In genomic region chr3:10319251-10319650, GRCh38 we compare ENCODE assay signal across 9 cellular contexts. TPM values are rescaled to one million over a fixed set of nuclear protein-coding genes. Genes with fewer than 3 reads are reported as not detected.
DNase-seq lines count a peak whose midpoint lies in the region; ATAC-seq, FAIRE-seq and TF ChIP-seq lines count a peak whose summit lies in the region.
"Had no signal": no experiment of that assay in that cellular context is flagged by ENCODE, and none has a peak within 500 bp of the region (broad histone marks: within the 10 kb centered on the region; RNA-seq: fewer than 3 reads in every experiment).

No MANE protein-coding gene starts in this region.

- peak overlapping the region; percentile 87 for H3K4me3 Mint-ChIP-seq in CD4-positive, alpha-beta T cell
- peak overlapping the region; percentile 97 for H3K4me3 Mint-ChIP-seq in neural progenitor cell

- no peaks in the 10 kb centered on the region for H3K9me3 Mint-ChIP-seq in CD4-positive, alpha-beta T cell
- no peaks in the 10 kb centered on the region for H3K9me3 Mint-ChIP-seq in neural progenitor cell

- H3K9me3 ChIP-seq in CD4-positive, alpha-beta T cell (ENCODE audit: control insufficient read depth, low read length), result no peaks in the 10 kb centered on the region
- no peaks in the 10 kb centered on the region for H3K9me3 ChIP-seq in duodenal mucosa (ENCODE audit: control insufficient read depth in 1 of 2, low read length in 2 of 2)
- no peaks in the 10 kb centered on the region for H3K9me3 ChIP-seq in neural progenitor cell (ENCODE audit: low read depth)
- H3K9me3 ChIP-seq: prostate gland had no signal

- intact Hi-C loops in CD4-positive, alpha-beta T cell (cut with DNase I, micrococcal nuclease), result no loop called here

- no peaks in the 10 kb centered on the region for H3K27me3 Mint-ChIP-seq in CD4-positive, alpha-beta T cell
- H3K27me3 Mint-ChIP-seq in neural progenitor cell (ENCODE audit: insufficient read depth, low read depth), result peaks cover 12% of the 10 kb centered on the region

- CTCF ChIA-PET in CD4-positive, alpha-beta T cell (lab: Charles Lee), result no interaction called here

- TF ChIP-seq POLR2A in NB4 (IDR thresholded peaks at IDR 0.05; ENCODE audit: extremely low read depth, insufficient read length), result no peak

- H3K27me3 ChIP-seq in CD4-positive, alpha-beta T cell (ENCODE audit: control insufficient read depth, insufficient read depth, low read length), result no peaks in the 10 kb centered on the region
- no peaks in the 10 kb centered on the region for H3K27me3 ChIP-seq in duodenal mucosa (ENCODE audit: control insufficient read depth in 1 of 2, insufficient read depth in 2 of 2, low read length in 2 of 2)
- H3K27me3 ChIP-seq in neural progenitor cell, result peaks cover 3% of the 10 kb centered on the region

- ATAC-seq in CD4-positive, alpha-beta T cell (ENCODE audit: poor library complexity), result no peak
- ATAC-seq in HG02970 (IDR thresholded peaks at IDR 0.05; ENCODE audit: low FRiP score, unreplicated experiment) (no peak), HG02623 (IDR thresholded peaks at IDR 0.05; ENCODE audit: unreplicated experiment) (no peak), GM21786 (IDR thresholded peaks at IDR 0.05; ENCODE audit: unreplicated experiment) (no peak)

- H3K4me3 ChIP-seq in NB4 (ENCODE audit: low read depth, low read length) (peak overlapping the region; percentile 25), duodenal mucosa (ENCODE audit: low read depth in 1 of 2, low read length in 2 of 2) (peak overlapping the region; percentile 60 to 100), neural progenitor cell (peak overlapping the region; percentile 94)

- H3K79me2 ChIP-seq in neural progenitor cell (ENCODE audit: low read depth), result peaks cover 32% of the 10 kb centered on the region

- H3K4me1 Mint-ChIP-seq in CD4-positive, alpha-beta T cell (ENCODE audit: low read depth), result peaks cover 39% of the 10 kb centered on the region
- H3K4me1 Mint-ChIP-seq in neural progenitor cell, result peaks cover 13% of the 10 kb centered on the region

- peak overlapping the region; percentile 83 for H3K27ac Mint-ChIP-seq in CD4-positive, alpha-beta T cell
- no peak overlapping the region for H3K27ac Mint-ChIP-seq in neural progenitor cell

- peaks cover 6% of the 10 kb centered on the region for H4K20me1 ChIP-seq in neural progenitor cell (ENCODE audit: low read depth)

- H3K9ac ChIP-seq in duodenal mucosa (ENCODE audit: low read depth in 1 of 2, low read length in 2 of 2) (peak overlapping the region; percentile 36 to 58), neural progenitor cell (no peak overlapping the region)

- peaks cover 27 to 39% of the 10 kb centered on the region in 2 donors for H3K4me1 ChIP-seq in duodenal mucosa (ENCODE audit: control insufficient read depth in 1 of 2, insufficient read depth in 2 of 2, low read length in 2 of 2)
- no peaks in the 10 kb centered on the region for H3K4me1 ChIP-seq in neural progenitor cell

- POLR2A ChIA-PET in CD4-positive, alpha-beta T cell (lab: Charles Lee), result interaction anchor here (3.2 kb wide), 1 partner anchor 387 kb away, joined by 23 read pairs; the partner anchor contains the start of gene CRELD1

- FAIRE-seq in RCC 7860 (lab: Jason Lieb, UNC), result no peak

- TF ChIP-seq CTCF in CD4-positive, alpha-beta T cell (IDR thresholded peaks at IDR 0.05), result no peak
- TF ChIP-seq CTCF in NB4 (IDR thresholded peaks at IDR 0.05; ENCODE audit: low read depth, low read length) (no peak), neural progenitor cell (IDR thresholded peaks at IDR 0.05) (no peak)

- peaks cover 37% of the 10 kb centered on the region for H3K36me3 Mint-ChIP-seq in CD4-positive, alpha-beta T cell (ENCODE audit: low read depth)
- H3K36me3 Mint-ChIP-seq in neural progenitor cell, result peaks cover 3% of the 10 kb centered on the region

- DNase-seq in CD4-positive, alpha-beta T cell, result no peak
- DNase-seq in NB4 (ENCODE audit: low read depth), result no peak
- no peak for DNase-seq in neural progenitor cell (ENCODE audit: low spot score)
- DNase-seq in RCC 7860 (ENCODE audit: low spot score), result no peak

- H3K27ac ChIP-seq in CD4-positive, alpha-beta T cell (ENCODE audit: low read depth, low read length), result no peak overlapping the region
- H3K27ac ChIP-seq in duodenal mucosa (ENCODE audit: low read depth, low read length) (no peak overlapping the region), neural progenitor cell (no peak overlapping the region)
- H3K27ac ChIP-seq: prostate gland had no signal

- H3F3A ChIP-seq in neural progenitor cell (ENCODE audit: low read depth), result no peaks in the 10 kb centered on the region

- H2AFZ ChIP-seq in neural progenitor cell (replicated peaks), result no peak overlapping the region

- peak overlapping the region; percentile 100 for H3K4me2 ChIP-seq in neural progenitor cell

- H3K36me3 ChIP-seq in duodenal mucosa (ENCODE audit: control insufficient read depth in 1 of 2, insufficient read depth in 2 of 2, low read length in 2 of 2) (peaks cover 37 to 43% of the 10 kb centered on the region in 2 donors), neural progenitor cell (no peaks in the 10 kb centered on the region)

RNA-seq across cellular contexts. Expression of gene SEC13, which starts 1.7 kb away (rescaled TPM):
- total RNA-seq in CD4-positive, alpha-beta T cell, result 10 to 100 TPM; 81.1 to 86.5 TPM
- 61.2 and 91.2 TPM in 2 replicates for total RNA-seq in neural progenitor cell (ENCODE audit: low replicate concordance)

RNA-seq across cellular contexts. Expression of gene GHRL, which starts 26.5 kb away (rescaled TPM):
- 1 to 10 TPM; 1.1 to 3.2 TPM for total RNA-seq in CD4-positive, alpha-beta T cell
- not detected in 2 replicates for total RNA-seq in neural progenitor cell (ENCODE audit: low replicate concordance)

Comparison
In these comparisons a context has a peak if more than half of its experiments do, and no peak if none do; other contexts are left out.
1. H3K4me3 ChIP-seq: peak in every context shown above with its lines; median percentile 94 in neural progenitor cell; 80 in duodenal mucosa; 25 in NB4.